In genomic region chr9:62801961-62802718, GRCh38 we compare ENCODE assay signal across 8 cellular contexts.
DNase-seq lines count a peak whose midpoint lies in the region; ATAC-seq and TF ChIP-seq lines count a peak whose summit lies in the region.
"Not testable (repeated sequence)": the region's sequence is repeated elsewhere in the genome, so short reads cannot be mapped to it uniquely, and the experiment has no call there.

No MANE protein-coding gene starts in this region.

- H3K9me3 ChIP-seq in MM.1S (replicated peaks; ENCODE audit: insufficient read depth, low read length); liver (ENCODE audit: control insufficient read depth in 4 of 4, low read length in 3 of 4): not testable (repeated sequence)

- peak overlapping the region; percentile 58 for H3K4me2 ChIP-seq in MM.1S (ENCODE audit: low read depth, low read length)

- peak; percentile 99 for ATAC-seq in HG02870 (IDR thresholded peaks at IDR 0.05; ENCODE audit: unreplicated experiment)
- ATAC-seq in activated T-cell treated with anti-CD3 and anti-CD28 coated beads, Interleukin-2, amount 50 U/mL, for 4 hours, result peak; percentile 97 to 98

- peak overlapping the region; percentile 66; the same call in 1 of the 2 replicates for H3K9ac ChIP-seq in MM.1S (ENCODE audit: low read length)
- not testable (repeated sequence) for H3K9ac ChIP-seq in liver (ENCODE audit: low read depth in 1 of 2, low read length in 2 of 2)

- TF ChIP-seq POLR2A in GM18951 (IDR thresholded peaks at IDR 0.05; ENCODE audit: extremely low read depth, insufficient read depth, insufficient read length), result peak; percentile 82

- H3K27me3 ChIP-seq in MM.1S (replicated peaks; ENCODE audit: insufficient read depth, low read length), result peaks cover 27% of the 10 kb centered on the region; the same call in 1 of the 2 replicates
- not testable (repeated sequence) for H3K27me3 ChIP-seq in liver (ENCODE audit: control insufficient read depth in 4 of 4, insufficient read depth in 4 of 4, low read length in 3 of 4)

- H3F3A ChIP-seq in MM.1S (ENCODE audit: insufficient read depth, low read length), result not testable (repeated sequence)

- H3K4me1 Mint-ChIP-seq in activated T-cell treated with anti-CD3 and anti-CD28 coated beads, Interleukin-2, amount 50 U/mL, for 4 hours (ENCODE audit: low read depth), result peaks cover 35% of the 10 kb centered on the region
- H3K4me1 Mint-ChIP-seq in endothelial cell (ENCODE audit: unreplicated experiment), result peaks cover 24% of the 10 kb centered on the region

- WGBS in liver, result 5% methylated on average over 63 of the region's 63 CpGs

- TF ChIP-seq CTCF in MM.1S (IDR thresholded peaks at IDR 0.05; ENCODE audit: low read length); endothelial cell (IDR thresholded peaks at IDR 0.05; ENCODE audit: unreplicated experiment); liver (IDR thresholded peaks at IDR 0.05; ENCODE audit: low read depth, low read length, missing input control): not testable (repeated sequence)

- in situ Hi-C loops in GM18951 (cut with MboI; ENCODE audit: low sequenced_read_pairs, unreplicated experiment), result loop anchor here (25.0 kb wide), 1 partner anchor 1010 kb away; no protein-coding TSS in a partner anchor

- peaks cover 52% of the 10 kb centered on the region for H3K27me3 Mint-ChIP-seq in activated T-cell treated with anti-CD3 and anti-CD28 coated beads, Interleukin-2, amount 50 U/mL, for 4 hours (ENCODE audit: low read depth)
- peaks cover 34% of the 10 kb centered on the region for H3K27me3 Mint-ChIP-seq in endothelial cell (ENCODE audit: unreplicated experiment)

- H3K9me3 Mint-ChIP-seq in activated T-cell treated with anti-CD3 and anti-CD28 coated beads, Interleukin-2, amount 50 U/mL, for 4 hours, result not testable (repeated sequence)
- peaks cover 19% of the 10 kb centered on the region for H3K9me3 Mint-ChIP-seq in endothelial cell (ENCODE audit: unreplicated experiment)

- not testable (repeated sequence) for H3K36me3 Mint-ChIP-seq in activated T-cell treated with anti-CD3 and anti-CD28 coated beads, Interleukin-2, amount 50 U/mL, for 4 hours (ENCODE audit: insufficient read depth)
- H3K36me3 Mint-ChIP-seq in endothelial cell (ENCODE audit: low read depth, unreplicated experiment), result peaks cover 17% of the 10 kb centered on the region

- H3K4me3 ChIP-seq in MM.1S (ENCODE audit: low read length), result peak overlapping the region; percentile 64
- peak overlapping the region in 2 of 3 donors; percentile 26 to 53 for H3K4me3 ChIP-seq in liver (ENCODE audit: low read depth in 1 of 3, low read length in 3 of 3)

- H3K79me2 ChIP-seq in MM.1S (ENCODE audit: low read length), result not testable (repeated sequence)

- H3K27ac Mint-ChIP-seq in endothelial cell (ENCODE audit: unreplicated experiment), result not testable (repeated sequence)

- H4K20me1 ChIP-seq in MM.1S (ENCODE audit: insufficient read depth, low read length), result not testable (repeated sequence)

- not testable (repeated sequence) for H3K9me2 ChIP-seq in MM.1S (replicated peaks; ENCODE audit: insufficient read depth, low read length)

- not testable (repeated sequence) for H3K4me1 ChIP-seq in MM.1S (ENCODE audit: low read length); liver (ENCODE audit: control insufficient read depth in 4 of 4, insufficient read depth in 4 of 4, low read length in 3 of 4)

- H3K36me3 ChIP-seq in MM.1S (replicated peaks; ENCODE audit: insufficient read depth, low read length); liver (ENCODE audit: control insufficient read depth in 4 of 4, insufficient read depth in 3 of 4, low read depth in 1 of 4, low read length in 3 of 4): not testable (repeated sequence)

- H2AFZ ChIP-seq in MM.1S (ENCODE audit: low read length), result peak overlapping the region; percentile 84

- not testable (repeated sequence) for TF ChIP-seq RAD21 in liver (IDR thresholded peaks at IDR 0.05)

- H3K27ac ChIP-seq in MM.1S (ENCODE audit: low read length), result not testable (repeated sequence)
- H3K27ac ChIP-seq in liver (ENCODE audit: low read depth in 1 of 2, low read length in 2 of 2), result peak overlapping the region in 1 of 2 donors; percentile 54

- DNase-seq in AG08396 (ENCODE audit: low spot score), result peak; percentile 96
- peak; percentile 90 for DNase-seq in MM.1S
- peak; percentile 52 for DNase-seq in activated T-cell treated with anti-CD3 and anti-CD28 coated beads, Interleukin-2, amount 50 U/mL, for 4 hours
- peak; percentile 81 for DNase-seq in endothelial cell (ENCODE audit: low spot score)
- DNase-seq in stimulated activated CD4-positive, alpha-beta T cell treated with anti-CD3 and anti-CD28 coated beads, Interleukin-12 subunit alpha, Interleukin-12 subunit beta, amount 100 ng/mL, for 4 hours, result peak; percentile 56

- peak overlapping the region; percentile 55 for H3K4me3 Mint-ChIP-seq in activated T-cell treated with anti-CD3 and anti-CD28 coated beads, Interleukin-2, amount 50 U/mL, for 4 hours
- peak overlapping the region; percentile 89 for H3K4me3 Mint-ChIP-seq in endothelial cell (ENCODE audit: unreplicated experiment)
